ENCODE assay signal across 8 cellular contexts in genomic region chr2:10331702-10332401, GRCh38. TPM values are rescaled to one million over a fixed set of nuclear protein-coding genes. Genes with fewer than 3 reads are reported as not detected.
DNase-seq lines count a peak whose midpoint lies in the region; ATAC-seq lines count a peak whose summit lies in the region.

No MANE protein-coding gene starts in this region.

- peak overlapping the region; percentile 86 for H3K4me3 Mint-ChIP-seq in activated naive CD4-positive, alpha-beta T cell treated with anti-CD3 and anti-CD28 coated beads for 36 hours
- H3K4me3 Mint-ChIP-seq in naive B cell: peak overlapping the region; percentile 78 to 92 (median 88)

- peaks cover 7% of the 10 kb centered on the region for H3K36me3 Mint-ChIP-seq in activated naive CD4-positive, alpha-beta T cell treated with anti-CD3 and anti-CD28 coated beads for 36 hours (ENCODE audit: low read depth)
- no peaks in the 10 kb centered on the region for H3K36me3 Mint-ChIP-seq in naive B cell

- CTCF ChIA-PET in activated naive CD4-positive, alpha-beta T cell treated with anti-CD3 and anti-CD28 coated beads for 36 hours (lab: Charles Lee): interaction anchor here (0.5 to 7.1 kb wide), 9 partner anchors 10 to 269 kb away, joined by 3 to 119 read pairs (median 4); partner anchors contain the start of gene HPCAL1

- no peaks in the 10 kb centered on the region for H3K9me3 Mint-ChIP-seq in activated naive CD4-positive, alpha-beta T cell treated with anti-CD3 and anti-CD28 coated beads for 36 hours
- H3K9me3 Mint-ChIP-seq in naive B cell: peaks cover 0 to 10% (median 7%) of the 10 kb centered on the region in 7 donors

- H3K4me1 Mint-ChIP-seq in activated naive CD4-positive, alpha-beta T cell treated with anti-CD3 and anti-CD28 coated beads for 36 hours (ENCODE audit: low read depth): peaks cover 75% of the 10 kb centered on the region
- peaks cover 61 to 70% (median 63%) of the 10 kb centered on the region in 3 donors for H3K4me1 Mint-ChIP-seq in naive B cell

- intact Hi-C loops in activated naive CD4-positive, alpha-beta T cell treated with anti-CD3 and anti-CD28 coated beads for 36 hours (cut with micrococcal nuclease): loop anchor here (1.0 to 5.0 kb wide), 9 partner anchors 27 to 480 kb away; partner anchors contain the start of genes HPCAL1, NOL10 and PDIA6

- no peaks in the 10 kb centered on the region for H3K27me3 Mint-ChIP-seq in activated naive CD4-positive, alpha-beta T cell treated with anti-CD3 and anti-CD28 coated beads for 36 hours (ENCODE audit: low read depth)
- no peaks in the 10 kb centered on the region for H3K27me3 Mint-ChIP-seq in naive B cell

- peak overlapping the region; percentile 91 for H3K27ac Mint-ChIP-seq in activated naive CD4-positive, alpha-beta T cell treated with anti-CD3 and anti-CD28 coated beads for 36 hours
- peak overlapping the region; percentile 87 to 98 (median 97) for H3K27ac Mint-ChIP-seq in naive B cell

- ATAC-seq in GM19023 (IDR thresholded peaks at IDR 0.05; ENCODE audit: unreplicated experiment) (peak; percentile 56), HG03095 (IDR thresholded peaks at IDR 0.05; ENCODE audit: unreplicated experiment) (peak; percentile 72), naive B cell (ENCODE audit: low read depth in 2 of 2) (peak; percentile 90 to 93)

- DNase-seq in OCI-M1 (lab: John Stamatoyannopoulos, UW): peak; percentile 86
- peak; percentile 87 for DNase-seq in activated naive CD4-positive, alpha-beta T cell treated with anti-CD3 and anti-CD28 coated beads for 36 hours
- DNase-seq in naive B cell: peak; percentile 80
- DNase-seq in cerebellar cortex (ENCODE audit: low spot score): no peak
- DNase-seq in NCI-H2227 treated with DMSO at 0.1 percent for 48 hours (lab: John Stamatoyannopoulos, UW): no peak
- no peak for DNase-seq in NCI-H2227 (lab: John Stamatoyannopoulos, UW; ENCODE audit: unreplicated experiment)

RNA-seq across cellular contexts. Expression of gene HPCAL1, which starts 29.1 kb away (rescaled TPM):
- 10 to 100 TPM; 71.4 to 73.8 TPM for total RNA-seq in activated naive CD4-positive, alpha-beta T cell treated with anti-CD3 and anti-CD28 coated beads for 36 hours
- polyA plus RNA-seq in naive B cell (ENCODE audit: low read depth in 6 of 6): 10 to 100 TPM; 49.1 to 92.1 (median 66.7) TPM

Comparison
In these comparisons a context has a peak if more than half of its experiments do, and no peak if none do; other contexts are left out.
1. DNase-seq: peak in OCI-M1 (single experiment), activated naive CD4-positive, alpha-beta T cell treated with anti-CD3 and anti-CD28 coated beads for 36 hours (single experiment) and naive B cell (single experiment); none in cerebellar cortex (single experiment), NCI-H2227 treated with DMSO at 0.1 percent for 48 hours (single experiment) and NCI-H2227 (single experiment).
2. Peak in every context shown above with its lines, with median percentiles within 50 percentile points of each other: ATAC-seq.